ENCODE assay signal across 8 cellular contexts in the genomic region with DNA sequence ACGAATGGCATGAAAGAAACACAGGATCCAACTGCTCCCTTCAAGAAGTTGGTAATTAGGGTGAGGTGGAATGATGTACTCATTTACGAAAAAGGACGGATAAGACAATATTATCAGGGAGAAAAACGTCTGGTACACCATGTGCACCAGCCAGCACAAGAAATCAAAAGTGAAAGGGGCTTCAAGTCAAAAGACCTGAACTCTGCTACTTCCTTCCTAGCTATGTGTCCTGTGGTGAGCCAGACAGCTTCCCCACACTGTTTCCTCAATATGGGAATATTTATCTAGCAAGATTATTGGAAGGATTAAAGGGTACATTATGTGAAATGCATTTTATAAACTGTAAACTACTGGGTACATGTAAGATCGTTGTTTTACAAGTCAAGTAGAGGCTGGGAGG. TPM values are rescaled to one million over a fixed set of nuclear protein-coding genes. Genes with fewer than 3 reads are reported as not detected.
DNase-seq lines count a peak whose midpoint lies in the region; ATAC-seq and TF ChIP-seq lines count a peak whose summit lies in the region.

No MANE protein-coding gene starts in this region.

- CTCF ChIA-PET in PC-9 (lab: Charles Lee), result no interaction called here

- H3K36me3 ChIP-seq in Loucy (ENCODE audit: insufficient read depth, low read length) (peaks cover 12% of the 10 kb centered on the region), right lobe of liver (no peaks in the 10 kb centered on the region), PC-9 (ENCODE audit: low read depth) (no peaks in the 10 kb centered on the region)

- no peak overlapping the region for H2AFZ ChIP-seq in Loucy (ENCODE audit: low read length)
- no peak overlapping the region for H2AFZ ChIP-seq in PC-9

- H3K27ac ChIP-seq in right lobe of liver (peak overlapping the region in 1 of 3 donors; percentile 28), PC-9 (no peak overlapping the region)

- H3K4me3 ChIP-seq in GM08714 (ENCODE audit: low read length) (peak overlapping the region; percentile 53; the same call in 1 of the 2 replicates), Loucy (ENCODE audit: low read length, poor library complexity, severe bottlenecking) (peak overlapping the region; percentile 55), right lobe of liver (no peak overlapping the region), PC-9 (no peak overlapping the region)

- POLR2A ChIA-PET in PC-9 (lab: Charles Lee; ENCODE audit: unreplicated experiment), result no interaction called here

- H3K9me3 ChIP-seq in Loucy (ENCODE audit: insufficient read depth, low read depth, low read length), result no peaks in the 10 kb centered on the region
- no peaks in the 10 kb centered on the region for H3K9me3 ChIP-seq in right lobe of liver
- H3K9me3 ChIP-seq in PC-9 (ENCODE audit: insufficient read depth, low read depth), result no peaks in the 10 kb centered on the region

- H3K9me2 ChIP-seq in Loucy (replicated peaks; ENCODE audit: low read depth, low read length) (no peaks in the 10 kb centered on the region), PC-9 (ENCODE audit: insufficient read depth) (no peaks in the 10 kb centered on the region)

- H3K9ac ChIP-seq in Loucy (ENCODE audit: low read depth, low read length, poor library complexity, severe bottlenecking), result peak overlapping the region; percentile 57

- H3F3A ChIP-seq in Loucy (ENCODE audit: low read depth) (0 out of 2 replicates have a peak, but pooled peaks cover 2% of the 10 kb centered on the region), PC-9 (ENCODE audit: insufficient read depth, low read depth) (0 out of 2 replicates have a peak, but pooled peaks cover 4% of the 10 kb centered on the region)

- H3K4me2 ChIP-seq in Loucy (ENCODE audit: low read depth, low read length, poor library complexity, severe bottlenecking) (peak overlapping the region; percentile 76), PC-9 (no peak overlapping the region)

- 9% methylated on average over 5 of the region's 5 CpGs for WGBS in right lobe of liver (ENCODE audit: insufficient coverage, low coverage, low lambda C conversion rate, missing lambda C conversion rate)

- DNase-seq in right lobe of liver, result no peak
- no peak for DNase-seq in anterior cingulate cortex (lab: John Stamatoyannopoulos, UW)
- DNase-seq in LoVo (ENCODE audit: low spot score), result no peak
- DNase-seq in head of caudate nucleus, result no peak
- DNase-seq in PC-9, result no peak

- no peak for TF ChIP-seq POLR2A in right lobe of liver (IDR thresholded peaks at IDR 0.05)

- peaks cover 86% of the 10 kb centered on the region for H3K79me2 ChIP-seq in Loucy (ENCODE audit: insufficient read depth, low read length)
- H3K79me2 ChIP-seq in PC-9 (ENCODE audit: low read depth), result no peaks in the 10 kb centered on the region

- H3K4me1 ChIP-seq in Loucy (ENCODE audit: insufficient read depth, low read length, poor library complexity, severe bottlenecking), result peaks cover 57% of the 10 kb centered on the region
- H3K4me1 ChIP-seq in right lobe of liver, result peaks cover 0 to 44% (median 10%) of the 10 kb centered on the region in 4 donors
- no peaks in the 10 kb centered on the region for H3K4me1 ChIP-seq in PC-9 (replicated peaks; ENCODE audit: insufficient read depth)

- peak; percentile 67 for ATAC-seq in GM19438 (IDR thresholded peaks at IDR 0.05; ENCODE audit: low read depth, unreplicated experiment)
- peak; percentile 57 to 83 (median 72) for ATAC-seq in right lobe of liver

- BruUV-seq in PC-9 (replicated peaks; lab: Mats Ljungman, UMichigan), result no TSS peak

- H3K27me3 ChIP-seq in Loucy (ENCODE audit: insufficient read depth, low read length, poor library complexity, severe bottlenecking) (no peaks in the 10 kb centered on the region), right lobe of liver (no peaks in the 10 kb centered on the region), PC-9 (ENCODE audit: insufficient read depth, low read depth) (no peaks in the 10 kb centered on the region)

- intact Hi-C loops in right lobe of liver (cut with DNase I) (no loop called here), head of caudate nucleus (cut with DNase I) (no loop called here), PC-9 (cut with micrococcal nuclease; ENCODE audit: unreplicated experiment) (no loop called here)

- TF ChIP-seq CTCF in Loucy (conservative IDR thresholded peaks at IDR 0.05; ENCODE audit: low read length) (no peak), right lobe of liver (IDR thresholded peaks at IDR 0.05) (no peak), PC-9 (conservative IDR thresholded peaks at IDR 0.05) (no peak)

- H4K20me1 ChIP-seq in Loucy (ENCODE audit: insufficient read depth, low read length, poor library complexity, severe bottlenecking) (no peaks in the 10 kb centered on the region), PC-9 (ENCODE audit: insufficient read depth) (no peaks in the 10 kb centered on the region)

RNA-seq across cellular contexts. Expression of gene RAB27A, which starts 33.9 kb away (rescaled TPM):
- total RNA-seq in right lobe of liver, result 10 to 100 TPM; 15.9 to 41.4 (median 21.0) TPM
- 11.3 and 12.3 TPM in 2 replicates for total RNA-seq in PC-9 (2021)

RNA-seq across cellular contexts. Expression of gene RSL24D1, which starts 59.0 kb away (rescaled TPM):
- total RNA-seq in right lobe of liver, result 10 to 100 TPM; 13.2 to 27.7 (median 20.2) TPM
- 87.0 and 91.7 TPM in 2 replicates for total RNA-seq in PC-9 (2021)

Comparison
In these comparisons a context has a peak if more than half of its experiments do, and no peak if none do; other contexts are left out.
1. H3K4me3 ChIP-seq: peak in GM08714 (single experiment) and Loucy (single experiment); none in right lobe of liver (0 of 3) and PC-9 (single experiment).